ENCODE assay signal across 26 cellular contexts in genomic region chr5:4479381-4479780, GRCh38.
"Had no signal": no experiment of that assay in that cellular context is flagged by ENCODE, and none has a peak within 500 bp of the region (broad histone marks: within the 10 kb centered on the region; RNA-seq: fewer than 3 reads in every experiment).

No MANE protein-coding gene starts in this region.

- H3K27ac ChIP-seq: esophagus squamous epithelium, hepatocyte, pancreas, prostate gland, stomach, thyroid gland, upper lobe of left lung, vagina had no signal

- H3K36me3 ChIP-seq: esophagus squamous epithelium, pancreas, prostate gland, stomach, thyroid gland, upper lobe of left lung, vagina had no signal

- H3K9me3 ChIP-seq: esophagus squamous epithelium, pancreas, prostate gland, thyroid gland, upper lobe of left lung, vagina had no signal

- H2AFZ ChIP-seq: hepatocyte had no signal

- H3K4me3 ChIP-seq: esophagus squamous epithelium, hepatocyte, pancreas, prostate gland, smooth muscle cell, stomach, thyroid gland, upper lobe of left lung, vagina had no signal

- ATAC-seq: activated CD4-positive, alpha-beta T cell treated with anti-CD3 and anti-CD28 coated beads for 36 hours; activated CD8-positive, alpha-beta memory T cell treated with anti-CD3 and anti-CD28 coated beads, Interleukin-2, amount 10 ng/mL, durations not matched to agents 7 days and 5 days; activated CD8-positive, alpha-beta T cell treated with anti-CD3 and anti-CD28 coated beads, Interleukin-2, amount 10 ng/mL, durations not matched to agents 7 days and 5 days; activated naive CD4-positive, alpha-beta T cell treated with anti-CD3 and anti-CD28 coated beads, Interleukin-2, amount 50 U/mL, for 72 hours; activated T-cell treated with anti-CD3 and anti-CD28 coated beads, Interleukin-2, amount 50 U/mL, for 72 hours; left cardiac atrium; naive thymus-derived CD4-positive, alpha-beta T cell; pancreas; stimulated activated naive B cell treated with anti-CD40 and anti-IgM and Interleukin-4, amounts not matched to agents 10 μg/mL and 1 μg/mL and 100 μg/mL, for 72 hours had no signal

- H3K4me2 ChIP-seq: hepatocyte, smooth muscle cell had no signal

- DNase-seq: activated CD4-positive, alpha-beta T cell treated with anti-CD3 and anti-CD28 coated beads for 36 hours; activated CD4-positive, CD25-positive, alpha-beta regulatory T cell; activated CD8-positive, alpha-beta memory T cell treated with anti-CD3 and anti-CD28 coated beads, Interleukin-2, amount 10 ng/mL, durations not matched to agents 7 days and 5 days; activated CD8-positive, alpha-beta T cell treated with anti-CD3 and anti-CD28 coated beads, Interleukin-2, amount 10 ng/mL, durations not matched to agents 7 days and 5 days; activated naive CD4-positive, alpha-beta T cell; activated T-cell treated with anti-CD3 and anti-CD28 coated beads, Interleukin-2, amount 50 U/mL, for 72 hours; dermis blood vessel endothelial cell; effector CD4-positive, alpha-beta T cell; esophagus squamous epithelium; islet precursor cell; left cardiac atrium; midbrain; naive thymus-derived CD4-positive, alpha-beta T cell; nucleus accumbens; pancreas; stimulated activated CD4-positive, alpha-beta T cell treated with anti-CD3 and anti-CD28 coated beads, Interleukin-1b, Interleukin-23, amount 100 ng/mL, for 48 hours; stimulated activated naive B cell treated with anti-CD40 and anti-IgM and Interleukin-4, amounts not matched to agents 10 μg/mL and 1 μg/mL and 100 μg/mL, for 72 hours; stomach; T-helper 9 cell; thyroid gland; upper lobe of left lung had no signal

- H3K79me2 ChIP-seq: hepatocyte had no signal

- H3K4me1 ChIP-seq: esophagus squamous epithelium, pancreas, prostate gland, stomach, upper lobe of left lung, vagina had no signal

- H3K27me3 ChIP-seq: esophagus squamous epithelium, hepatocyte, pancreas, stomach, thyroid gland, upper lobe of left lung, vagina had no signal
